ENCODE assay signal across 21 cellular contexts in the genomic region with DNA sequence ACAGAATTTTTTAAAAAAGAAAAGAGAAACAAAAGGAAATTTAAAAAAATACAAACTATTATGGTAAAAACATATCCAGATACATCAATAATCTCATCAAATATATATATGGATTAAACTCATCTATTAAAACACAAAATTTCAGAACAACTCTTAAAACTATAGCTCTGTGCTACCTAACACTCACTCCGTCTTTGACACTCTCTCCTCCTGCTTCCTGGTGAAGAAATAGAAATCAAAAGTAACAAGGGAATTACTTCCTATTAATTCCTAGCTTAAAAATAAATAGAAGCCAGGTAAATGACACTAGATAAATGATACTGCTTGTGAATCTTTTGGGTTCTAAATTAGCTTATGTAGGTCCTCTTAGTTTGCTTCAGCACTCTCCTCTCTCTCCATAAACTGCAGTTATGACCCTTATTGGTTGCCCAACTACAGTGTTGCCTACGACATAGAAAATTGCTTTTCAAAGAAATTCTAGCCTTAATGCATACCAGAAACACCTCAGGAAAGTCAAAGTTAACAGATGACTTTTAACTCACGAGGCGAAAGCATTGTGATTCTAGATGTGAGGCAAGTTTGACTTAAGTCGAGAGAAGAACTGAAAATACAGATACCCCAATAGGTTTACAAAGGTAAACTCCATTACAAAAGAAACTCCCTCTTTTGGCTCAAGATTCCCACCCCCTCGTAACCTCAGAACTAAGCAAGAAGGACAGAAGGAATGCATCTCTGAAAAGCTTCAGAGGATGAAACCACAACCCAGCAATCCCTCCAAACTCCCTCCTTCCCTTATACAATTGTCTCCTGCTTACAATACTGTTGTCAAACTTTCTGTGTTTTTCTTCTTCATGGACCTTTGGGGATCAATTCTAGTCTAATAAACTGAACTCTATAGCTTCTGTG.
DNase-seq lines count a peak whose midpoint lies in the region; ATAC-seq, FAIRE-seq and TF ChIP-seq lines count a peak whose summit lies in the region.
"Had no signal": no experiment of that assay in that cellular context is flagged by ENCODE, and none has a peak within 500 bp of the region (broad histone marks: within the 10 kb centered on the region; RNA-seq: fewer than 3 reads in every experiment).

No MANE protein-coding gene starts in this region.

- no peak overlapping the region for H4K8ac ChIP-seq in mesendoderm (ENCODE audit: low read depth, low read length)

- H3K4me2 ChIP-seq in GM12878 (ENCODE audit: control insufficient read depth, insufficient read depth) (no peak overlapping the region), mesendoderm (ENCODE audit: low read length) (no peak overlapping the region)

- H4K20me1 ChIP-seq in GM12878 (ENCODE audit: control insufficient read depth, insufficient read depth), result no peaks in the 10 kb centered on the region
- H4K20me1 ChIP-seq: BLaER1 treated with 17β-estradiol and CSF1 and Interleukin-3, amounts not matched to agents 10 nM and 100 nM had no signal

- no TSS peak for BruUV-seq in GM12878 (replicated peaks; lab: Mats Ljungman, UMichigan)

- no peak overlapping the region for H4K5ac ChIP-seq in mesendoderm (ENCODE audit: low read length)

- no peak for TF ChIP-seq EP300 in GM12878 (IDR thresholded peaks at IDR 0.05; ENCODE audit: borderline replicate concordance in 1 of 2, control insufficient read depth in 1 of 2, low read depth in 2 of 2, low read length in 2 of 2)
- TF ChIP-seq EP300 in stomach (IDR thresholded peaks at IDR 0.05), result no peak

- no peak for TF ChIP-seq RAD21 in GM12878 (IDR thresholded peaks at IDR 0.05; ENCODE audit: insufficient read depth, low read depth, low read length)

- peak overlapping the region; percentile 2 for H3K27ac Mint-ChIP-seq in T-helper 2 cell treated with Interferon-gamma antibody and Interleukin-4, amounts not matched to agents 5 μg/mL and 100 μg/mL, for 36 hours
- H3K27ac Mint-ChIP-seq: T-helper 17 cell had no signal

- no peak overlapping the region for H3K4ac ChIP-seq in mesendoderm (ENCODE audit: low read depth, low read length)

- no peaks in the 10 kb centered on the region for H3K27me3 Mint-ChIP-seq in T-helper 2 cell treated with Interferon-gamma antibody and Interleukin-4, amounts not matched to agents 5 μg/mL and 100 μg/mL, for 36 hours (ENCODE audit: low read depth)
- H3K27me3 Mint-ChIP-seq: T-helper 17 cell had no signal

- no peak overlapping the region for H3K56ac ChIP-seq in mesendoderm (ENCODE audit: low read length)

- no peak overlapping the region for H3K27ac ChIP-seq in GM12878 (ENCODE audit: control insufficient read depth, insufficient read depth)
- H3K27ac ChIP-seq in mesendoderm (ENCODE audit: low read depth, low read length), result no peak overlapping the region
- H3K27ac ChIP-seq in stomach, result no peak overlapping the region
- H3K27ac ChIP-seq: BLaER1 treated with 17β-estradiol and CSF1 and Interleukin-3, amounts not matched to agents 10 nM and 100 nM; coronary artery; pancreas; thyroid gland had no signal

- no peaks in the 10 kb centered on the region for H3K36me3 Mint-ChIP-seq in T-helper 2 cell treated with Interferon-gamma antibody and Interleukin-4, amounts not matched to agents 5 μg/mL and 100 μg/mL, for 36 hours (ENCODE audit: low read depth)

- H3K79me2 ChIP-seq in GM12878 (ENCODE audit: control insufficient read depth, insufficient read depth, low read length) (no peaks in the 10 kb centered on the region), mesendoderm (ENCODE audit: control insufficient read depth, insufficient read depth, low read length) (no peaks in the 10 kb centered on the region)

- no peaks in the 10 kb centered on the region for H3K79me1 ChIP-seq in mesendoderm (ENCODE audit: low read length)

- peak; percentile 33 for ATAC-seq in GM12878
- ATAC-seq: T-helper 17 cell had no signal

- no peaks in the 10 kb centered on the region for H3K27me3 ChIP-seq in GM12878 (replicated peaks in 1 of 2; ENCODE audit: control insufficient read depth in 2 of 2, insufficient read depth in 2 of 2, low read length in 1 of 2)
- H3K27me3 ChIP-seq in mesendoderm (ENCODE audit: insufficient read depth, low read length, poor library complexity), result no peaks in the 10 kb centered on the region
- no peaks in the 10 kb centered on the region for H3K27me3 ChIP-seq in stomach
- H3K27me3 ChIP-seq: BLaER1 treated with 17β-estradiol and CSF1 and Interleukin-3, amounts not matched to agents 10 nM and 100 nM; MG63; pancreas; thyroid gland had no signal

- CTCF ChIA-PET in GM12878 (lab: Yijun Ruan, JAX), result interaction anchor here (1.3 kb wide), 1 partner anchor 90 kb away, joined by 3 read pairs; no protein-coding TSS in a partner anchor

- H3K9me3 Mint-ChIP-seq in T-helper 2 cell treated with Interferon-gamma antibody and Interleukin-4, amounts not matched to agents 5 μg/mL and 100 μg/mL, for 36 hours, result no peaks in the 10 kb centered on the region

- H3K9ac ChIP-seq in GM12878 (ENCODE audit: control insufficient read depth, insufficient read depth, low read length) (no peak overlapping the region), mesendoderm (ENCODE audit: low read length) (no peak overlapping the region)
- H3K9ac ChIP-seq: BLaER1 treated with 17β-estradiol and CSF1 and Interleukin-3, amounts not matched to agents 10 nM and 100 nM had no signal

- SMC1A ChIA-PET in GM12878 (lab: Charles Lee; ENCODE audit: uncharacterized antibody, unreplicated experiment), result interaction anchor here (0.5 to 1.5 kb wide), 4 partner anchors 8 to 916 kb away, joined by 3 to 4 read pairs (median 4); no protein-coding TSS in a partner anchor

- H3K36me3 ChIP-seq in GM12878 (ENCODE audit: control insufficient read depth in 2 of 2, insufficient read depth in 2 of 2, low read length in 1 of 2) (no peaks in the 10 kb centered on the region), mesendoderm (ENCODE audit: control insufficient read depth, insufficient read depth, low read length) (no peaks in the 10 kb centered on the region), stomach (no peaks in the 10 kb centered on the region)
- H3K36me3 ChIP-seq: BLaER1 treated with 17β-estradiol and CSF1 and Interleukin-3, amounts not matched to agents 10 nM and 100 nM; MG63; pancreas; thyroid gland had no signal

- H3K4me1 Mint-ChIP-seq in T-helper 2 cell treated with Interferon-gamma antibody and Interleukin-4, amounts not matched to agents 5 μg/mL and 100 μg/mL, for 36 hours (ENCODE audit: low read depth), result peaks cover 8% of the 10 kb centered on the region

- POLR2A ChIA-PET in GM12878 (lab: Charles Lee), result no interaction called here

- H2BK15ac ChIP-seq in mesendoderm (replicated peaks; ENCODE audit: low read depth), result no peak overlapping the region

- FAIRE-seq in GM12878 (lab: Jason Lieb, UNC), result no peak
- FAIRE-seq: pancreas had no signal

- H3K4me3 ChIP-seq in GM12878 (no peak overlapping the region), mesendoderm (ENCODE audit: low read length) (no peak overlapping the region), stomach (peak overlapping the region in 1 of 4 donors; percentile 23)
- H3K4me3 ChIP-seq: BLaER1 treated with 17β-estradiol and CSF1 and Interleukin-3, amounts not matched to agents 10 nM and 100 nM; MG63; pancreas; thyroid gland had no signal

- H2AK5ac ChIP-seq in mesendoderm (ENCODE audit: low read length), result no peak overlapping the region

- no peak overlapping the region for H2BK5ac ChIP-seq in mesendoderm (ENCODE audit: low read length)

- in situ Hi-C loops in GM12878 (cut with MboI), result no loop called here

- no peak for TF ChIP-seq CTCF in GM12878 (IDR thresholded peaks at IDR 0.05 in 2 of 3, conservative IDR thresholded peaks at IDR 0.05 in 1 of 3; ENCODE audit: control insufficient read depth in 2 of 3, extremely low read depth in 1 of 3, insufficient read depth in 1 of 3, low read depth in 3 of 3, low read length in 3 of 3)
- no peak for TF ChIP-seq CTCF in stomach (IDR thresholded peaks at IDR 0.05)

- H3K9me3 ChIP-seq in GM12878 (replicated peaks; ENCODE audit: control insufficient read depth, insufficient read depth, low read length) (no peaks in the 10 kb centered on the region), stomach (no peaks in the 10 kb centered on the region)
- H3K9me3 ChIP-seq: BLaER1 treated with 17β-estradiol and CSF1 and Interleukin-3, amounts not matched to agents 10 nM and 100 nM; MG63; pancreas; thyroid gland had no signal

- no peak overlapping the region for H3K23ac ChIP-seq in mesendoderm (ENCODE audit: low read length)

- intact Hi-C loops in GM12878 (cut with micrococcal nuclease; ENCODE audit: unreplicated experiment), result no loop called here
- intact Hi-C loops in stomach (cut with DNase I; ENCODE audit: low total_unique reads), result no loop called here

- H3K4me1 ChIP-seq in GM12878 (ENCODE audit: control insufficient read depth, insufficient read depth, low read length), result no peaks in the 10 kb centered on the region
- no peaks in the 10 kb centered on the region for H3K4me1 ChIP-seq in mesendoderm (ENCODE audit: control insufficient read depth, low read depth, low read length)
- H3K4me1 ChIP-seq in stomach, result no peaks in the 10 kb centered on the region
- H3K4me1 ChIP-seq: BLaER1 treated with 17β-estradiol and CSF1 and Interleukin-3, amounts not matched to agents 10 nM and 100 nM; pancreas had no signal

- H3K4me3 Mint-ChIP-seq in T-helper 2 cell treated with Interferon-gamma antibody and Interleukin-4, amounts not matched to agents 5 μg/mL and 100 μg/mL, for 36 hours, result peak overlapping the region; percentile 47

- no peak overlapping the region for H3K18ac ChIP-seq in mesendoderm (ENCODE audit: low read length)

- no peak for TF ChIP-seq POLR2A in GM12878 (IDR thresholded peaks at IDR 0.05; ENCODE audit: low read depth, low read length)
- TF ChIP-seq POLR2A in stomach (IDR thresholded peaks at IDR 0.05), result no peak

- no peak overlapping the region for H2BK120ac ChIP-seq in mesendoderm (ENCODE audit: low read depth, low read length)

- WGBS in GM12878 (ENCODE audit: insufficient coverage, insufficient replicate concordance, low lambda C conversion rate, missing lambda C conversion rate), result 26% methylated on average over 6 of the region's 6 CpGs
- 100% methylated on average over 1 of the region's 6 CpGs for WGBS in mesendoderm (ENCODE audit: extremely low coverage, insufficient coverage, low lambda C conversion rate)
- WGBS in stomach, 5 donors, result 62 to 71% (median 66%) methylated on average over 6 of the region's 6 CpGs

- no peak for DNase-seq in T-helper 2 cell treated with Interferon-gamma antibody and Interleukin-4, amounts not matched to agents 5 μg/mL and 100 μg/mL, for 36 hours (ENCODE audit: low spot score)
- DNase-seq in T-helper 2 cell (no peak), ELR (ENCODE audit: low read depth) (peak; percentile 16), GM12878 (ENCODE audit: low read depth, low spot score) (no peak), mesendoderm (peak; percentile 19), OCI-M1 (lab: John Stamatoyannopoulos, UW) (no peak), DMS79 treated with DMSO at 0.1 percent for 48 hours (lab: John Stamatoyannopoulos, UW) (no peak), stomach (no peak)
- DNase-seq: 8988T; activated CD4-positive, CD25-positive, alpha-beta regulatory T cell; foreskin melanocyte; MG63; NCI-H187 treated with DMSO at 0.1 percent for 48 hours; NK-92 treated with Interleukin-12 subunit alpha and Interleukin-12 subunit beta, amount 100 ng/mL, for 24 hours; pancreas; SHP77 treated with DMSO at 0.1 percent for 48 hours; stimulated activated CD4-positive, alpha-beta T cell treated with anti-CD3 and anti-CD28 coated beads, Interleukin-4, amount 100 ng/mL, for 4 hours; T-helper 17 cell; thyroid gland had no signal

- no peak overlapping the region for H2AFZ ChIP-seq in GM12878 (ENCODE audit: control insufficient read depth, low read depth, low read length)

- RAD21 ChIA-PET in GM12878 (lab: Charles Lee; ENCODE audit: unreplicated experiment), result no interaction called here

Comparison
In these comparisons a context has a peak if more than half of its experiments do, and no peak if none do; other contexts are left out.
1. DNase-seq: peak in ELR (single experiment) and mesendoderm (single experiment); none in T-helper 2 cell treated with Interferon-gamma antibody and Interleukin-4, amounts not matched to agents 5 μg/mL and 100 μg/mL, for 36 hours (single experiment), T-helper 2 cell (0 of 5), GM12878 (single experiment), OCI-M1 (single experiment), DMS79 treated with DMSO at 0.1 percent for 48 hours (single experiment) and stomach (single experiment).